Comparison of ENCODE assay signal across 1 cellular context in the genomic region with DNA sequence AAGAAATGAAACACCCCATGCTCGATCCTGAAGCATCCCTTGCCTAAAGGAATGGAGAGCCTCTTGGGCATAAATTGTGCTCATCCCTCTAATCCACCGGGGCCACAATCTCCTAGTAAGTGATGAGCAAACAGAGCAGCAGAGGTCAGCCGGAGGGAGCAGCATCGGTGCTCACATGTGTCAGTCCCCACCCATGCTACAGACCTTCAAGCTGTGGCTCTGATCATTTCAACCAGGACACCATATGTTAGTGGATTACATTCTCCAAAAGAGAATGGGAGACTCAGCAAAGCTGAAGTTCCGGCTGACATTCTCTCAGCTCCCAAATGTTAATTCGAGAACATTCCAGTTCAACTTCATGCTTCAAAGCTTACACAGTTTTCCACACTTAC.
TF ChIP-seq lines count a peak whose summit lies in the region.

No MANE protein-coding gene starts in this region.

TF ChIP-seq in A549, 52 proteins besides CTCF, POLR2A, EP300 and RAD21 (continued from another document):
- TF ChIP-seq, protein P1, sequence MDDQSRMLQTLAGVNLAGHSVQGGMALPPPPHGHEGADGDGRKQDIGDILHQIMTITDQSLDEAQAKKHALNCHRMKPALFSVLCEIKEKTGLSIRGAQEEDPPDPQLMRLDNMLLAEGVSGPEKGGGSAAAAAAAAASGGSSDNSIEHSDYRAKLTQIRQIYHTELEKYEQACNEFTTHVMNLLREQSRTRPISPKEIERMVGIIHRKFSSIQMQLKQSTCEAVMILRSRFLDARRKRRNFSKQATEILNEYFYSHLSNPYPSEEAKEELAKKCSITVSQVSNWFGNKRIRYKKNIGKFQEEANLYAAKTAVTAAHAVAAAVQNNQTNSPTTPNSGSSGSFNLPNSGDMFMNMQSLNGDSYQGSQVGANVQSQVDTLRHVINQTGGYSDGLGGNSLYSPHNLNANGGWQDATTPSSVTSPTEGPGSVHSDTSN (IDR thresholded peaks at IDR 0.05): no peak
- TF ChIP-seq ZC3H11A (IDR thresholded peaks at IDR 0.05) (no peak), CHD2 (IDR thresholded peaks at IDR 0.05; ENCODE audit: low read length, partially characterized antibody) (no peak), MYC (IDR thresholded peaks at IDR 0.05; ENCODE audit: borderline replicate concordance, low read length) (no peak), JUNB (IDR thresholded peaks at IDR 0.05) (no peak)
